Comparison of ENCODE assay signal across 21 cellular contexts in genomic region chr17:50696365-50696879, GRCh38. TPM values are rescaled to one million over a fixed set of nuclear protein-coding genes. Genes with fewer than 3 reads are reported as not detected.
DNase-seq lines count a peak whose midpoint lies in the region; ATAC-seq, FAIRE-seq and TF ChIP-seq lines count a peak whose summit lies in the region.
"Had no signal": no experiment of that assay in that cellular context is flagged by ENCODE, and none has a peak within 500 bp of the region (broad histone marks: within the 10 kb centered on the region; RNA-seq: fewer than 3 reads in every experiment).

No MANE protein-coding gene starts in this region.

- TF ChIP-seq POLR2A in GM12878 (IDR thresholded peaks at IDR 0.05; ENCODE audit: low read depth, low read length) (no peak), thyroid gland (IDR thresholded peaks at IDR 0.05) (no peak)

- H3K4me1 Mint-ChIP-seq in activated CD4-positive, alpha-beta T cell treated with anti-CD3 and anti-CD28 coated beads for 36 hours = peaks cover 13% of the 10 kb centered on the region

- RAD21 ChIA-PET in GM12878 (lab: Charles Lee; ENCODE audit: unreplicated experiment) = interaction anchor here (0.8 to 5.5 kb wide), 7 partner anchors 13 to 217 kb away, joined by 3 to 34 read pairs (median 3); no protein-coding TSS in a partner anchor

- H3K36me3 ChIP-seq in OCI-LY3 (replicated peaks; ENCODE audit: low read depth, low read length) (peaks cover 66% of the 10 kb centered on the region), GM12878 (ENCODE audit: control insufficient read depth in 2 of 2, insufficient read depth in 2 of 2, low read length in 1 of 2) (peaks cover 10 to 30% of the 10 kb centered on the region in 2 experiments), thyroid gland (peaks cover 30 to 32% of the 10 kb centered on the region in 2 donors), osteoblast (ENCODE audit: insufficient read depth, low read length) (peaks cover 62% of the 10 kb centered on the region)

- H3K27me3 ChIP-seq in OCI-LY3 (ENCODE audit: low read depth, low read length) = no peaks in the 10 kb centered on the region
- no peaks in the 10 kb centered on the region for H3K27me3 ChIP-seq in GM12878 (replicated peaks in 1 of 2; ENCODE audit: control insufficient read depth in 2 of 2, insufficient read depth in 2 of 2, low read length in 1 of 2)
- H3K27me3 ChIP-seq in thyroid gland = no peaks in the 10 kb centered on the region
- no peaks in the 10 kb centered on the region for H3K27me3 ChIP-seq in osteoblast (ENCODE audit: insufficient read depth, low read length)

- H3K4me3 ChIP-seq in OCI-LY3 (ENCODE audit: low read length) (peak overlapping the region; percentile 55), GM12878 (no peak overlapping the region), thyroid gland (replicated peaks in 1 of 3) (no peak overlapping the region), osteoblast (ENCODE audit: insufficient read depth, low read length) (no peak overlapping the region)
- H3K4me3 ChIP-seq: GM23338, K562 had no signal

- no peaks in the 10 kb centered on the region for H3K27me3 Mint-ChIP-seq in activated CD4-positive, alpha-beta T cell treated with anti-CD3 and anti-CD28 coated beads for 36 hours
- H3K27me3 Mint-ChIP-seq: B cell; CD4-positive, alpha-beta memory T cell had no signal

- H2AFZ ChIP-seq in OCI-LY3 (ENCODE audit: low read depth, low read length) = no peak overlapping the region
- no peak overlapping the region for H2AFZ ChIP-seq in GM12878 (ENCODE audit: control insufficient read depth, low read depth, low read length)
- H2AFZ ChIP-seq in osteoblast (ENCODE audit: low read length) = no peak overlapping the region
- H2AFZ ChIP-seq: GM23338 had no signal

- H3K9me3 Mint-ChIP-seq in activated naive CD4-positive, alpha-beta T cell treated with anti-CD3 and anti-CD28 coated beads, Interleukin-2, amount 50 U/mL, for 72 hours = no peaks in the 10 kb centered on the region
- no peaks in the 10 kb centered on the region for H3K9me3 Mint-ChIP-seq in activated CD4-positive, alpha-beta T cell treated with anti-CD3 and anti-CD28 coated beads for 36 hours (ENCODE audit: low read depth)
- H3K9me3 Mint-ChIP-seq: CD4-positive, alpha-beta memory T cell; GM23338 had no signal

- H3K4me2 ChIP-seq in OCI-LY3 (ENCODE audit: low read length) (peak overlapping the region; percentile 79), GM12878 (ENCODE audit: control insufficient read depth, insufficient read depth) (no peak overlapping the region), osteoblast (ENCODE audit: insufficient read depth, low read length) (no peak overlapping the region)
- H3K4me2 ChIP-seq: GM23338 had no signal

- SMC1A ChIA-PET in GM12878 (lab: Charles Lee; ENCODE audit: uncharacterized antibody, unreplicated experiment) = interaction anchor here (0.5 to 6.0 kb wide), 8 partner anchors 7 to 213 kb away, joined by 3 to 90 read pairs (median 4); no protein-coding TSS in a partner anchor

- ATAC-seq in activated naive CD4-positive, alpha-beta T cell treated with anti-CD3 and anti-CD28 coated beads, Interleukin-2, amount 50 U/mL, for 72 hours = no peak
- peak; percentile 48 for ATAC-seq in GM12878
- ATAC-seq in activated CD4-positive, alpha-beta T cell treated with anti-CD3 and anti-CD28 coated beads for 36 hours = no peak
- ATAC-seq: GM23338, K562, Panc1, Right ventricle myocardium inferior had no signal

- peaks cover 0 to 10% of the 10 kb centered on the region in 2 donors for H3K36me3 Mint-ChIP-seq in activated naive CD4-positive, alpha-beta T cell treated with anti-CD3 and anti-CD28 coated beads, Interleukin-2, amount 50 U/mL, for 72 hours
- H3K36me3 Mint-ChIP-seq in activated CD4-positive, alpha-beta T cell treated with anti-CD3 and anti-CD28 coated beads for 36 hours (ENCODE audit: low read depth) = peaks cover 38% of the 10 kb centered on the region

- 28% methylated on average over 3 of the region's 3 CpGs for WGBS in GM12878 (ENCODE audit: insufficient coverage, insufficient replicate concordance, low lambda C conversion rate, missing lambda C conversion rate)
- 90 to 93% methylated on average over 3 of the region's 3 CpGs for WGBS in thyroid gland, 2 donors

- TF ChIP-seq RAD21 in GM12878 (IDR thresholded peaks at IDR 0.05; ENCODE audit: insufficient read depth, low read depth, low read length) = no peak

- no TSS peak for BruUV-seq in GM12878 (replicated peaks; lab: Mats Ljungman, UMichigan)

- H4K20me1 ChIP-seq in OCI-LY3 (ENCODE audit: insufficient read depth, low read length) (no peaks in the 10 kb centered on the region), GM12878 (ENCODE audit: control insufficient read depth, insufficient read depth) (no peaks in the 10 kb centered on the region), osteoblast (ENCODE audit: insufficient read depth, low read length) (peaks cover 3% of the 10 kb centered on the region)

- CTCF ChIA-PET in GM12878 (lab: Yijun Ruan, JAX) = interaction anchor here (0.7 to 8.2 kb wide), 10 partner anchors 9 to 300 kb away, joined by 3 to 211 read pairs (median 4); partner anchors contain the start of genes ABCC3 and RSAD1
- CTCF ChIA-PET in activated CD4-positive, alpha-beta T cell treated with anti-CD3 and anti-CD28 coated beads for 36 hours (lab: Charles Lee) = interaction anchor here (1.1 to 1.3 kb wide), 3 partner anchors 30 to 217 kb away, joined by 3 to 9 read pairs (median 3); no protein-coding TSS in a partner anchor

- H3K4me3 Mint-ChIP-seq in activated CD4-positive, alpha-beta T cell treated with anti-CD3 and anti-CD28 coated beads for 36 hours = no peak overlapping the region
- H3K4me3 Mint-ChIP-seq: B cell; CD4-positive, alpha-beta memory T cell; GM23338 had no signal

- peak overlapping the region; percentile 4 to 54 for H3K27ac Mint-ChIP-seq in activated naive CD4-positive, alpha-beta T cell treated with anti-CD3 and anti-CD28 coated beads, Interleukin-2, amount 50 U/mL, for 72 hours
- H3K27ac Mint-ChIP-seq in activated CD4-positive, alpha-beta T cell treated with anti-CD3 and anti-CD28 coated beads for 36 hours = no peak overlapping the region
- H3K27ac Mint-ChIP-seq: B cell, GM23338 had no signal

- H3K9ac ChIP-seq in OCI-LY3 (ENCODE audit: low read length) (peak overlapping the region; percentile 27; the same call in 1 of the 2 replicates), GM12878 (ENCODE audit: control insufficient read depth, insufficient read depth, low read length) (no peak overlapping the region)

- no peak for TF ChIP-seq EP300 in GM12878 (IDR thresholded peaks at IDR 0.05; ENCODE audit: borderline replicate concordance in 1 of 2, control insufficient read depth in 1 of 2, low read depth in 2 of 2, low read length in 2 of 2)

- no peaks in the 10 kb centered on the region for H3K9me3 ChIP-seq in OCI-LY3 (ENCODE audit: insufficient read depth, low read length)
- no peaks in the 10 kb centered on the region for H3K9me3 ChIP-seq in GM12878 (replicated peaks; ENCODE audit: control insufficient read depth, insufficient read depth, low read length)
- no peaks in the 10 kb centered on the region for H3K9me3 ChIP-seq in thyroid gland
- no peaks in the 10 kb centered on the region for H3K9me3 ChIP-seq in osteoblast (ENCODE audit: low read depth, low read length)

- H3K4me1 ChIP-seq in OCI-LY3 (ENCODE audit: low read length) (peaks cover 45% of the 10 kb centered on the region), GM12878 (ENCODE audit: control insufficient read depth, insufficient read depth, low read length) (peaks cover 13% of the 10 kb centered on the region), thyroid gland (peaks cover 22 to 37% of the 10 kb centered on the region in 2 donors), osteoblast (ENCODE audit: insufficient read depth, low read length) (peaks cover 43% of the 10 kb centered on the region)

- no peak for DNase-seq in activated naive CD4-positive, alpha-beta T cell treated with anti-CD3 and anti-CD28 coated beads, Interleukin-2, amount 50 U/mL, for 72 hours (ENCODE audit: low spot score in 2 of 2)
- no peak for DNase-seq in activated naive CD4-positive, alpha-beta T cell treated with Interleukin-2 at 50 U/mL for 16 hours
- DNase-seq in GM12878 (ENCODE audit: low read depth, low spot score) (no peak), thyroid gland (no peak), osteoblast (ENCODE audit: insufficient read length, low spot score, missing footprints) (no peak), activated gamma-delta T cell (lab: John Stamatoyannopoulos, UW) (no peak)
- no peak for DNase-seq in activated CD4-positive, alpha-beta T cell treated with anti-CD3 and anti-CD28 coated beads for 36 hours
- DNase-seq: CD4-positive, alpha-beta memory T cell; DMS79 treated with DMSO at 0.1 percent for 48 hours; NCI-H1105; NCI-H1694 treated with DMSO at 0.1 percent for 48 hours; NCI-H345 had no signal

- peaks cover 17% of the 10 kb centered on the region for H3K79me2 ChIP-seq in OCI-LY3 (ENCODE audit: low read length)
- no peaks in the 10 kb centered on the region for H3K79me2 ChIP-seq in GM12878 (ENCODE audit: control insufficient read depth, insufficient read depth, low read length)
- peaks cover 10% of the 10 kb centered on the region for H3K79me2 ChIP-seq in osteoblast (ENCODE audit: insufficient read depth, low read length)

- no peak for TF ChIP-seq CTCF in OCI-LY3 (IDR thresholded peaks at IDR 0.05; ENCODE audit: low read depth, low read length)
- TF ChIP-seq CTCF in GM12878 (IDR thresholded peaks at IDR 0.05 in 2 of 3, conservative IDR thresholded peaks at IDR 0.05 in 1 of 3; ENCODE audit: control insufficient read depth in 2 of 3, extremely low read depth in 1 of 3, insufficient read depth in 1 of 3, low read depth in 3 of 3, low read length in 3 of 3) = no peak
- no peak for TF ChIP-seq CTCF in thyroid gland (IDR thresholded peaks at IDR 0.05)
- TF ChIP-seq CTCF in osteoblast (IDR thresholded peaks at IDR 0.05; ENCODE audit: extremely low read depth, low read depth, low read length) = no peak

- H3K27ac ChIP-seq in OCI-LY3 (ENCODE audit: low read length) (peak overlapping the region; percentile 84), GM12878 (ENCODE audit: control insufficient read depth, insufficient read depth) (no peak overlapping the region), thyroid gland (peak overlapping the region in 2 of 3 donors; percentile 21 to 81), osteoblast (ENCODE audit: low read depth, low read length) (no peak overlapping the region)
- H3K27ac ChIP-seq: HL-60 had no signal

- POLR2A ChIA-PET in GM12878 (lab: Charles Lee) = interaction anchor here (0.7 to 1.8 kb wide), 2 partner anchors 46 to 66 kb away, joined by 3 to 4 read pairs; no protein-coding TSS in a partner anchor
- POLR2A ChIA-PET in activated CD4-positive, alpha-beta T cell treated with anti-CD3 and anti-CD28 coated beads for 36 hours (lab: Charles Lee) = no interaction called here

- FAIRE-seq in GM12878 (lab: Jason Lieb, UNC) = no peak
- FAIRE-seq: D721Med, G401.6, K562 had no signal

- intact Hi-C loops in GM12878 (cut with micrococcal nuclease; ENCODE audit: unreplicated experiment) = loop anchor here (1.0 kb wide), 1 partner anchor 149 kb away; the partner anchor contains the start of gene SPATA20
- intact Hi-C loops in thyroid gland (cut with DNase I) = loop anchor here (5.0 kb wide), 2 partner anchors 64 to 144 kb away; partner anchors contain the start of gene ABCC3
- intact Hi-C loops in activated CD4-positive, alpha-beta T cell treated with anti-CD3 and anti-CD28 coated beads for 36 hours (cut with DNase I, micrococcal nuclease) = loop anchor here in 1 of 2 experiments (5.0 kb wide), 1 partner anchor 214 kb away; no protein-coding TSS in a partner anchor

- in situ Hi-C loops in GM12878 (cut with MboI) = loop anchor here (5.0 kb wide), 1 partner anchor 149 kb away; the partner anchor contains the start of gene SPATA20

RNA-seq across cellular contexts. Expression of gene ANKRD40, which starts 11.3 kb away (rescaled TPM):
- 10 to 100 TPM in 1 of 2 donors, 1 to 10 TPM in 1; 9.2 to 25.6 TPM for total RNA-seq in activated naive CD4-positive, alpha-beta T cell treated with anti-CD3 and anti-CD28 coated beads, Interleukin-2, amount 50 U/mL, for 72 hours
- 24.6 and 26.3 TPM in 2 replicates for total RNA-seq in GM12878 (2013; cell fraction: nucleolus; rRNA removed)
- total RNA-seq in GM12878 (2014; rRNA removed) (14.6 and 17.8 TPM in 2 replicates), GM12878 (2014; rRNA removed; fragmentation: Illumina TruSeq; extraction: Trizol) (19.0 and 19.9 TPM in 2 replicates), GM12878 (2021) (20.5 and 21.7 TPM in 2 replicates), thyroid gland (10 to 100 TPM; 29.4 to 40.2 (median 35.1) TPM), osteoblast (41.5 and 42.7 TPM in 2 replicates)
- polyA plus RNA-seq in GM12878 (2011; ENCODE audit: low read depth) = 7.0 TPM
- polyA plus RNA-seq in GM12878 (2011; rRNA removed) (19.9 and 24.2 TPM in 2 replicates), GM12878 (2014; fragmentation: Illumina TruSeq; extraction: Trizol) (20.2 and 23.5 TPM in 2 replicates), GM12878 (2014; fragmentation: Nextera tagmentation; extraction: Ambion mirVana) (1 to 10 TPM; 6.7 to 6.9 TPM), GM12878 (2014; rRNA removed) (12.5 and 15.0 TPM in 2 replicates), GM12878 (2016; fragmentation: Nextera tagmentation; extraction: Ambion mirVana) (1 to 10 TPM; 5.9 to 9.6 TPM)
- 10.2 and 12.3 TPM in 2 replicates for polyA plus RNA-seq in GM12878 (2011; cell fraction: cytosol; rRNA removed)
- 8.4 and 10.6 TPM in 2 replicates for polyA plus RNA-seq in GM12878 (2011; cell fraction: nucleus; rRNA removed)
- polyA plus RNA-seq in GM12878 (2012) = 8.4 TPM in 2 replicates
- polyA minus RNA-seq in GM12878 (2011; rRNA and poly(A)+ RNA removed) = 12.7 and 15.8 TPM in 2 replicates
- 5.2 and 6.5 TPM in 2 replicates for polyA minus RNA-seq in GM12878 (2011; cell fraction: cytosol; rRNA and poly(A)+ RNA removed)
- 3.9 and 9.3 TPM in 2 replicates for polyA minus RNA-seq in GM12878 (2011; cell fraction: nucleus; rRNA and poly(A)+ RNA removed)
- total RNA-seq in activated CD4-positive, alpha-beta T cell treated with anti-CD3 and anti-CD28 coated beads for 36 hours = 10 to 100 TPM; 28.0 to 29.8 TPM

RNA-seq across cellular contexts. Expression of gene LUC7L3, which starts 23.0 kb away (rescaled TPM):
- total RNA-seq in activated naive CD4-positive, alpha-beta T cell treated with anti-CD3 and anti-CD28 coated beads, Interleukin-2, amount 50 U/mL, for 72 hours = 100 to 1,000 TPM; 128 to 145 TPM
- total RNA-seq in GM12878 (2013; cell fraction: nucleolus; rRNA removed) = 311 TPM in 2 replicates
- total RNA-seq in GM12878 (2014; rRNA removed) = 51.3 and 62.8 TPM in 2 replicates
- 97.5 and 107 TPM in 2 replicates for total RNA-seq in GM12878 (2014; rRNA removed; fragmentation: Illumina TruSeq; extraction: Trizol)
- 126 and 129 TPM in 2 replicates for total RNA-seq in GM12878 (2021)
- 104 TPM for polyA plus RNA-seq in GM12878 (2011; ENCODE audit: low read depth)
- 172 and 341 TPM in 2 replicates for polyA plus RNA-seq in GM12878 (2011; rRNA removed)
- 52.4 and 82.3 TPM in 2 replicates for polyA plus RNA-seq in GM12878 (2011; cell fraction: cytosol; rRNA removed)
- 342 and 344 TPM in 2 replicates for polyA plus RNA-seq in GM12878 (2011; cell fraction: nucleus; rRNA removed)
- 126 and 131 TPM in 2 replicates for polyA plus RNA-seq in GM12878 (2012)
- 176 and 255 TPM in 2 replicates for polyA plus RNA-seq in GM12878 (2014; fragmentation: Illumina TruSeq; extraction: Trizol)
- 100 to 1,000 TPM; 133 to 164 TPM for polyA plus RNA-seq in GM12878 (2014; fragmentation: Nextera tagmentation; extraction: Ambion mirVana)
- 107 and 145 TPM in 2 replicates for polyA plus RNA-seq in GM12878 (2014; rRNA removed)
- 100 to 1,000 TPM; 153 to 157 TPM for polyA plus RNA-seq in GM12878 (2016; fragmentation: Nextera tagmentation; extraction: Ambion mirVana)
- 16.8 and 20.3 TPM in 2 replicates for polyA minus RNA-seq in GM12878 (2011; rRNA and poly(A)+ RNA removed)
- 15.5 and 17.3 TPM in 2 replicates for polyA minus RNA-seq in GM12878 (2011; cell fraction: cytosol; rRNA and poly(A)+ RNA removed)
- 86.6 and 99.4 TPM in 2 replicates for polyA minus RNA-seq in GM12878 (2011; cell fraction: nucleus; rRNA and poly(A)+ RNA removed)
- total RNA-seq in thyroid gland = 100 to 1,000 TPM in 2 of 4 donors, 10 to 100 TPM in 2; 75.2 to 199 (median 140) TPM
- 100 to 1,000 TPM; 112 to 120 TPM for total RNA-seq in activated CD4-positive, alpha-beta T cell treated with anti-CD3 and anti-CD28 coated beads for 36 hours
- total RNA-seq in osteoblast = 25.6 and 34.7 TPM in 2 replicates

Comparison
In these comparisons a context has a peak if more than half of its experiments do, and no peak if none do; other contexts are left out.
1. H3K27ac ChIP-seq: peak in OCI-LY3 (single experiment) and thyroid gland (2 of 3); none in GM12878 (single experiment) and osteoblast (single experiment).